In the genomic region with DNA sequence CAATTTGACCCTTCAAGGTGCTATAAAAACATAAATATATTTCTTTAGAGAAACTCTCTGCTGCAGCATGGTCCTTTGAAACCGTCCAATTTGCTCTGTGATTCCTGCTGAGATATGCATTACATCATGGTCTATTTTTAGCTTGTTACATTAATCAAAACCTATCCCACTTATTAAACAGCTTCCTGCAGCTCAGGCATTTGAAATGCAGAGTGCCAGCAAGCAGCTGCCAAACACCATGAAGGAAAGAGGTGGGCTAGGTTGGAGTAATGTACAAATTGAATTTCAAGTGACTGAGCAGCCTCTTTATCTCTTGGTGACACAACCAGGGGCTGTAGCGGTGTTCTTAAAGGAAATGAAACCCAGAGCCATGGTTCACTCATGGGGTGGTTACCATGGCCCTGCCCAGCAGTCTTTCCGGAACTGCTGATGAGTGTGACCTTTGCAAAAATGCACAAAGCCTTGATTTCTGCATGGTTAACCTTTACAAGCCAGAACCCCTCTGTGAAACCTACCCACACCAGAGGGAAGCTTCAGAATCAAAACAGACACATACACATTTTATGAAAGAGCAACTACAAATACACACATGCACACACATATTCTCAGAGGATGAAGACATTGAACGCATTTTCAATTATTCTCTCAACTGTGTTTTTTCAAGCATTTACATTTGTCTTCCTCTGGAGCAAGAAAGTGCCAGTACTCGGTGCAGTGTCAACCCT, we compare ENCODE assay signal across 8 cellular contexts.
DNase-seq lines count a peak whose midpoint lies in the region; ATAC-seq and TF ChIP-seq lines count a peak whose summit lies in the region.

No MANE protein-coding gene starts in this region.

- H3K27ac ChIP-seq in dorsolateral prefrontal cortex (peak overlapping the region in 33 of 59 donors; percentile 0 to 75 (median 37)), neuronal stem cell (replicated peaks; ENCODE audit: low read length) (no peak overlapping the region), trophoblast cell (ENCODE audit: low read depth, low read length) (no peak overlapping the region)

- no peak overlapping the region for H3K23ac ChIP-seq in neuronal stem cell (ENCODE audit: low read depth, low read length, poor library complexity)
- no peak overlapping the region for H3K23ac ChIP-seq in trophoblast cell (ENCODE audit: low read length)

- peaks cover 2% of the 10 kb centered on the region for H3K79me2 ChIP-seq in trophoblast cell (ENCODE audit: control insufficient read depth, insufficient read depth, low read length, poor library complexity)

- H4K12ac ChIP-seq in trophoblast cell (ENCODE audit: low read depth, low read length) = no peak overlapping the region

- ATAC-seq in GM19035 (IDR thresholded peaks at IDR 0.05; ENCODE audit: unreplicated experiment) (peak; percentile 99), HG03095 (IDR thresholded peaks at IDR 0.05; ENCODE audit: unreplicated experiment) (peak; percentile 99)
- peak; percentile 100 for ATAC-seq in stimulated activated memory B cell treated with anti-CD40 and anti-IgM and Interleukin-4, amounts not matched to agents 10 μg/mL and 1 μg/mL and 100 μg/mL, for 72 hours

- no peak overlapping the region for H2BK5ac ChIP-seq in neuronal stem cell (ENCODE audit: low read length)
- H2BK5ac ChIP-seq in trophoblast cell (ENCODE audit: low read depth, low read length, poor library complexity) = no peak overlapping the region

- DNase-seq in DMS153 (lab: John Stamatoyannopoulos, UW) (peak; percentile 44), NCI-H748 (lab: John Stamatoyannopoulos, UW; ENCODE audit: unreplicated experiment) (peak; percentile 88), dorsolateral prefrontal cortex (no peak), neuronal stem cell (ENCODE audit: low spot score) (no peak), trophoblast cell (no peak)

- H3K79me1 ChIP-seq in neuronal stem cell (ENCODE audit: low read depth, low read length) (no peaks in the 10 kb centered on the region), trophoblast cell (ENCODE audit: low read length) (peaks cover 2% of the 10 kb centered on the region)

- no peak overlapping the region for H3K4me3 ChIP-seq in dorsolateral prefrontal cortex
- no peak overlapping the region for H3K4me3 ChIP-seq in neuronal stem cell (ENCODE audit: low read length in 2 of 2)
- H3K4me3 ChIP-seq in trophoblast cell (ENCODE audit: low read depth, low read length) = no peak overlapping the region

- no peak overlapping the region for H4K8ac ChIP-seq in neuronal stem cell (ENCODE audit: low read depth, low read length)
- H4K8ac ChIP-seq in trophoblast cell (ENCODE audit: low read depth, low read length) = no peak overlapping the region

- H3K4me3 Mint-ChIP-seq in stimulated activated memory B cell treated with anti-CD40 and anti-IgM and Interleukin-4, amounts not matched to agents 10 μg/mL and 1 μg/mL and 100 μg/mL, for 72 hours = peak overlapping the region; percentile 21

- H3K4me1 ChIP-seq in neuronal stem cell (ENCODE audit: control insufficient read depth in 2 of 2, insufficient read depth in 1 of 2, low read depth in 1 of 2, low read length in 2 of 2) (peaks cover 18 to 50% of the 10 kb centered on the region in 2 donors), trophoblast cell (ENCODE audit: control insufficient read depth in 1 of 2, insufficient read depth in 2 of 2, low read length in 2 of 2) (peaks cover 6 to 8% of the 10 kb centered on the region in 2 experiments)

- no peak overlapping the region for H2BK15ac ChIP-seq in neuronal stem cell (ENCODE audit: low read length)

- H3K4me1 Mint-ChIP-seq in stimulated activated memory B cell treated with anti-CD40 and anti-IgM and Interleukin-4, amounts not matched to agents 10 μg/mL and 1 μg/mL and 100 μg/mL, for 72 hours = peaks cover 45% of the 10 kb centered on the region

- H3K4me2 ChIP-seq in neuronal stem cell (ENCODE audit: insufficient read depth, low read length, poor library complexity, severe bottlenecking) = no peak overlapping the region
- no peak overlapping the region for H3K4me2 ChIP-seq in trophoblast cell (ENCODE audit: low read length)

- H3K4ac ChIP-seq in neuronal stem cell (ENCODE audit: low read length) (no peak overlapping the region), trophoblast cell (ENCODE audit: low read depth, low read length) (no peak overlapping the region)

- H2BK120ac ChIP-seq in neuronal stem cell (ENCODE audit: low read depth, low read length) = no peak overlapping the region
- no peak overlapping the region for H2BK120ac ChIP-seq in trophoblast cell (ENCODE audit: insufficient read depth, low read length, poor library complexity)

- intact Hi-C loops in dorsolateral prefrontal cortex (cut with DNase I) = no loop called here

- H3K36me3 ChIP-seq in neuronal stem cell (replicated peaks in 1 of 2; ENCODE audit: control insufficient read depth in 2 of 2, insufficient read depth in 2 of 2, low read length in 2 of 2) (no peaks in the 10 kb centered on the region), trophoblast cell (ENCODE audit: control insufficient read depth in 1 of 2, insufficient read depth in 2 of 2, low read length in 2 of 2) (no peaks in the 10 kb centered on the region)

- no peaks in the 10 kb centered on the region for H3K36me3 Mint-ChIP-seq in stimulated activated memory B cell treated with anti-CD40 and anti-IgM and Interleukin-4, amounts not matched to agents 10 μg/mL and 1 μg/mL and 100 μg/mL, for 72 hours

- H3K18ac ChIP-seq in neuronal stem cell (ENCODE audit: low read length) (no peak overlapping the region), trophoblast cell (ENCODE audit: low read length) (no peak overlapping the region)

- no peaks in the 10 kb centered on the region for H3K9me3 Mint-ChIP-seq in stimulated activated memory B cell treated with anti-CD40 and anti-IgM and Interleukin-4, amounts not matched to agents 10 μg/mL and 1 μg/mL and 100 μg/mL, for 72 hours

- no peak overlapping the region for H3K9ac ChIP-seq in neuronal stem cell (ENCODE audit: low read depth, low read length, poor library complexity)
- no peak overlapping the region for H3K9ac ChIP-seq in trophoblast cell (ENCODE audit: low read length)

- TF ChIP-seq CTCF in dorsolateral prefrontal cortex (IDR thresholded peaks at IDR 0.05 in 54 of 56, conservative IDR thresholded peaks at IDR 0.05 in 2 of 56; ENCODE audit: low read depth in 1 of 56, partially characterized antibody in 56 of 56) = no peak

- H4K91ac ChIP-seq in neuronal stem cell (ENCODE audit: low read depth, low read length, poor library complexity) = no peak overlapping the region
- H4K91ac ChIP-seq in trophoblast cell (ENCODE audit: low read depth, low read length) = no peak overlapping the region

- no CpG with 5 or more reads among the region's 5 CpGs for WGBS in neuronal stem cell (ENCODE audit: extremely low coverage in 2 of 2, insufficient read length in 2 of 2, insufficient replicate concordance in 1 of 2), 2 donors
- WGBS in trophoblast cell (ENCODE audit: extremely low coverage, insufficient coverage, insufficient read length) = no CpG with 5 or more reads among the region's 5 CpGs

- H3K27ac Mint-ChIP-seq in stimulated activated memory B cell treated with anti-CD40 and anti-IgM and Interleukin-4, amounts not matched to agents 10 μg/mL and 1 μg/mL and 100 μg/mL, for 72 hours = peak overlapping the region; percentile 76

- no peak overlapping the region for H3K14ac ChIP-seq in neuronal stem cell (ENCODE audit: low read length)
- no peak overlapping the region for H3K14ac ChIP-seq in trophoblast cell (ENCODE audit: low read length)

- H2AK5ac ChIP-seq in neuronal stem cell (ENCODE audit: low read depth, low read length) (no peak overlapping the region), trophoblast cell (ENCODE audit: low read length) (no peak overlapping the region)

- H3K27me3 Mint-ChIP-seq in stimulated activated memory B cell treated with anti-CD40 and anti-IgM and Interleukin-4, amounts not matched to agents 10 μg/mL and 1 μg/mL and 100 μg/mL, for 72 hours = no peaks in the 10 kb centered on the region

- H3K9me3 ChIP-seq in neuronal stem cell (replicated peaks in 1 of 2; ENCODE audit: control insufficient read depth in 2 of 2, insufficient read depth in 1 of 2, low read depth in 1 of 2, low read length in 2 of 2) (peaks cover 4 to 7% of the 10 kb centered on the region in 2 donors), trophoblast cell (ENCODE audit: insufficient read depth, low read depth, low read length) (no peaks in the 10 kb centered on the region)

- H2BK12ac ChIP-seq in neuronal stem cell (ENCODE audit: low read length) = no peak overlapping the region
- H2BK12ac ChIP-seq in trophoblast cell (ENCODE audit: low read length) = no peak overlapping the region

- H3K27me3 ChIP-seq in dorsolateral prefrontal cortex (no peaks in the 10 kb centered on the region), neuronal stem cell (ENCODE audit: control insufficient read depth in 3 of 3, insufficient read depth in 3 of 3, low read depth in 1 of 3, low read length in 3 of 3) (no peaks in the 10 kb centered on the region), trophoblast cell (ENCODE audit: insufficient read depth, low read length) (no peaks in the 10 kb centered on the region)

- H2AFZ ChIP-seq in neuronal stem cell (ENCODE audit: low read length) (no peak overlapping the region), trophoblast cell (ENCODE audit: insufficient read depth, low read length, poor library complexity) (no peak overlapping the region)

Comparison
In these comparisons a context has a peak if more than half of its experiments do, and no peak if none do; other contexts are left out.
1. DNase-seq: peak in DMS153 (single experiment) and NCI-H748 (single experiment); none in dorsolateral prefrontal cortex (0 of 10), neuronal stem cell (single experiment) and trophoblast cell (0 of 2).
2. H3K27ac ChIP-seq: peak in dorsolateral prefrontal cortex (33 of 59); none in neuronal stem cell (single experiment) and trophoblast cell (single experiment).
3. Peak in every context shown above with its lines, with median percentiles within 50 percentile points of each other: ATAC-seq.